Comparison of ENCODE assay signal across 26 cellular contexts in the genomic region with DNA sequence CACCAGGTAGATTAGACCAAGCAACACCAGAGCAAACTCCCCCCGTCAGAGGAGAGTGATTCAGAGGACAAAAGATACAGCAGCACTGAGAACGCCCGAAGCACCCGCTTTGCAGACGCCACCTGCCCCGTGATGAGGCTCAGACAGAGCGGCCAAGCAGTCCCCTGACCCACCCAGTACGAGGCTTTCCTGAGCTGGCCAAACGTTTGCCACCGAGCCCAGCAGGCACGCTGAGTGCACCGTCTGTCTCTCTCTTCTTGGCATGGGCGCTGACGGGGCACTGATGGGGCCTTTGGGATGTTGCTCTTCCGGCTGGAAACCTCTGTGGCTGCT. TPM values are rescaled to one million over a fixed set of nuclear protein-coding genes. Genes with fewer than 3 reads are reported as not detected.
DNase-seq lines count a peak whose midpoint lies in the region; ATAC-seq and TF ChIP-seq lines count a peak whose summit lies in the region.
"Had no signal": no experiment of that assay in that cellular context is flagged by ENCODE, and none has a peak within 500 bp of the region (broad histone marks: within the 10 kb centered on the region; RNA-seq: fewer than 3 reads in every experiment).

No MANE protein-coding gene starts in this region.

- peaks cover 2% of the 10 kb centered on the region for H3K79me1 ChIP-seq in neuronal stem cell (ENCODE audit: low read depth, low read length)

- H2AK5ac ChIP-seq in neuronal stem cell (ENCODE audit: low read depth, low read length) = peak overlapping the region; percentile 68

- H3K18ac ChIP-seq in neuronal stem cell (ENCODE audit: low read length) = no peak overlapping the region

- no peaks in the 10 kb centered on the region for H3K27me3 Mint-ChIP-seq in activated T-helper 17 cell treated with anti-CD3 and anti-CD28 coated beads, Interleukin-2, amount 50 U/mL, for 72 hours
- no peaks in the 10 kb centered on the region for H3K27me3 Mint-ChIP-seq in chondrocyte (ENCODE audit: low read depth)

- H3K27ac ChIP-seq in BLaER1 treated with 17β-estradiol and CSF1 and Interleukin-3, amounts not matched to agents 10 nM and 100 nM = no peak overlapping the region
- no peak overlapping the region for H3K27ac ChIP-seq in neuronal stem cell (replicated peaks; ENCODE audit: low read length)
- no peak overlapping the region for H3K27ac ChIP-seq in hepatocyte
- H3K27ac ChIP-seq: C4-2B, PC-9 had no signal

- H4K91ac ChIP-seq in neuronal stem cell (ENCODE audit: low read depth, low read length, poor library complexity) = no peak overlapping the region

- peaks cover 10% of the 10 kb centered on the region for H3K4me1 Mint-ChIP-seq in activated T-helper 17 cell treated with anti-CD3 and anti-CD28 coated beads, Interleukin-2, amount 50 U/mL, for 72 hours
- H3K4me1 Mint-ChIP-seq in chondrocyte (ENCODE audit: low read depth) = peaks cover 9% of the 10 kb centered on the region

- H3K14ac ChIP-seq in neuronal stem cell (ENCODE audit: low read length) = peak overlapping the region; percentile 82

- no peaks in the 10 kb centered on the region for H3K79me2 ChIP-seq in hepatocyte

- H2AFZ ChIP-seq in neuronal stem cell (ENCODE audit: low read length) (no peak overlapping the region), hepatocyte (no peak overlapping the region)
- H2AFZ ChIP-seq: PC-9 had no signal

- peak overlapping the region in 1 of 10 experiments; percentile 44; a peak in 1 of 20 replicates for H3K4me3 ChIP-seq in BLaER1 treated with 17β-estradiol and CSF1 and Interleukin-3, amounts not matched to agents 10 nM and 100 nM
- no peak overlapping the region for H3K4me3 ChIP-seq in neuronal stem cell (ENCODE audit: low read length in 2 of 2)
- no peak overlapping the region for H3K4me3 ChIP-seq in hepatocyte
- H3K4me3 ChIP-seq: A549, GM23338, K562, PC-9 had no signal

- H3K4me1 ChIP-seq in BLaER1 treated with 17β-estradiol and CSF1 and Interleukin-3, amounts not matched to agents 10 nM and 100 nM = peaks cover 18 to 59% (median 48%) of the 10 kb centered on the region in 10 experiments
- peaks cover 8 to 9% of the 10 kb centered on the region in 2 donors for H3K4me1 ChIP-seq in neuronal stem cell (ENCODE audit: control insufficient read depth in 2 of 2, insufficient read depth in 1 of 2, low read depth in 1 of 2, low read length in 2 of 2)
- H3K4me1 ChIP-seq in hepatocyte (ENCODE audit: insufficient read depth) = no peaks in the 10 kb centered on the region

- H3K9me3 Mint-ChIP-seq in activated T-helper 17 cell treated with anti-CD3 and anti-CD28 coated beads, Interleukin-2, amount 50 U/mL, for 72 hours = no peaks in the 10 kb centered on the region
- no peaks in the 10 kb centered on the region for H3K9me3 Mint-ChIP-seq in chondrocyte (ENCODE audit: low read depth)
- peaks cover 0 to 5% of the 10 kb centered on the region in 2 donors for H3K9me3 Mint-ChIP-seq in activated naive CD4-positive, alpha-beta T cell treated with anti-CD3 and anti-CD28 coated beads, Interleukin-2, amount 50 U/mL, for 72 hours
- H3K9me3 Mint-ChIP-seq: CD8-positive, alpha-beta T cell; GM23338 had no signal

- peak overlapping the region; percentile 73 to 93 (median 83); a peak in 21 of 22 replicates for H3K4me2 ChIP-seq in BLaER1 treated with 17β-estradiol and CSF1 and Interleukin-3, amounts not matched to agents 10 nM and 100 nM
- H3K4me2 ChIP-seq in neuronal stem cell (ENCODE audit: insufficient read depth, low read length, poor library complexity, severe bottlenecking) = no peak overlapping the region
- H3K4me2 ChIP-seq in hepatocyte = no peak overlapping the region
- H3K4me2 ChIP-seq: A549, GM23338, PC-9 had no signal

- H3K9ac ChIP-seq in BLaER1 treated with 17β-estradiol and CSF1 and Interleukin-3, amounts not matched to agents 10 nM and 100 nM = peak overlapping the region in 6 of 11 experiments; percentile 12 to 63 (median 61); a peak in 6 of 22 replicates
- no peak overlapping the region for H3K9ac ChIP-seq in neuronal stem cell (ENCODE audit: low read depth, low read length, poor library complexity)

- H2BK5ac ChIP-seq in neuronal stem cell (ENCODE audit: low read length) = peak overlapping the region; percentile 53

- no peak overlapping the region for H3K23ac ChIP-seq in neuronal stem cell (ENCODE audit: low read depth, low read length, poor library complexity)

- H4K8ac ChIP-seq in neuronal stem cell (ENCODE audit: low read depth, low read length) = no peak overlapping the region

- H3K36me3 ChIP-seq in BLaER1 treated with 17β-estradiol and CSF1 and Interleukin-3, amounts not matched to agents 10 nM and 100 nM = no peaks in the 10 kb centered on the region
- H3K36me3 ChIP-seq in neuronal stem cell (replicated peaks in 1 of 2; ENCODE audit: control insufficient read depth in 2 of 2, insufficient read depth in 2 of 2, low read length in 2 of 2) (no peaks in the 10 kb centered on the region), hepatocyte (replicated peaks; ENCODE audit: insufficient read depth, low read depth) (no peaks in the 10 kb centered on the region)

- H2BK120ac ChIP-seq in neuronal stem cell (ENCODE audit: low read depth, low read length) = no peak overlapping the region

- DNase-seq in chondrocyte (ENCODE audit: low spot score) (peak; percentile 91), neuronal stem cell (ENCODE audit: low spot score) (no peak), hepatocyte (ENCODE audit: low spot score) (no peak)
- DNase-seq in activated CD4-positive, alpha-beta T cell treated with anti-CD3 and anti-CD28 coated beads, Interleukin-2, amount 50 U/mL, for 1 hour = no peak
- no peak for DNase-seq in activated naive CD4-positive, alpha-beta T cell treated with anti-CD3 and anti-CD28 coated beads, Interleukin-2, amount 50 U/mL, for 72 hours (ENCODE audit: low spot score in 2 of 2)
- DNase-seq: AML-193; CD8-positive, alpha-beta T cell; DMS 273 treated with DMSO at 0.1 percent for 48 hours; DND-41; H9; Kasumi-1; NCI-H1092 treated with DMSO at 0.1 percent for 48 hours; NCI-H1436; NCI-H187 treated with DMSO at 0.1 percent for 48 hours; NCI-H524 treated with DMSO at 0.1 percent for 48 hours; NCI-H774; NK-92 treated with Interleukin-12 subunit alpha and Interleukin-12 subunit beta, amount 100 ng/mL, for 24 hours; PC-9; SHP77 had no signal

- H3K9me3 ChIP-seq in BLaER1 treated with 17β-estradiol and CSF1 and Interleukin-3, amounts not matched to agents 10 nM and 100 nM (replicated peaks in 1 of 11) = no peaks in the 10 kb centered on the region
- no peaks in the 10 kb centered on the region for H3K9me3 ChIP-seq in neuronal stem cell (replicated peaks in 1 of 2; ENCODE audit: control insufficient read depth in 2 of 2, insufficient read depth in 1 of 2, low read depth in 1 of 2, low read length in 2 of 2)
- no peaks in the 10 kb centered on the region for H3K9me3 ChIP-seq in hepatocyte (ENCODE audit: low read depth)
- H3K9me3 ChIP-seq: A549 had no signal

- H3K27me3 ChIP-seq in BLaER1 treated with 17β-estradiol and CSF1 and Interleukin-3, amounts not matched to agents 10 nM and 100 nM = peaks cover 0 to 14% (median 7%) of the 10 kb centered on the region in 11 experiments; a peak in 12 of 22 replicates
- no peaks in the 10 kb centered on the region for H3K27me3 ChIP-seq in neuronal stem cell (ENCODE audit: control insufficient read depth in 3 of 3, insufficient read depth in 3 of 3, low read depth in 1 of 3, low read length in 3 of 3)
- no peaks in the 10 kb centered on the region for H3K27me3 ChIP-seq in hepatocyte

- no peak overlapping the region for H3K4me3 Mint-ChIP-seq in activated T-helper 17 cell treated with anti-CD3 and anti-CD28 coated beads, Interleukin-2, amount 50 U/mL, for 72 hours
- H3K4me3 Mint-ChIP-seq in chondrocyte (ENCODE audit: unreplicated experiment) = no peak overlapping the region
- H3K4me3 Mint-ChIP-seq: CD8-positive, alpha-beta T cell; GM23338 had no signal

- peak overlapping the region; percentile 36 for H3K27ac Mint-ChIP-seq in activated T-helper 17 cell treated with anti-CD3 and anti-CD28 coated beads, Interleukin-2, amount 50 U/mL, for 72 hours
- no peak overlapping the region for H3K27ac Mint-ChIP-seq in chondrocyte (ENCODE audit: unreplicated experiment)
- H3K27ac Mint-ChIP-seq in activated naive CD4-positive, alpha-beta T cell treated with anti-CD3 and anti-CD28 coated beads, Interleukin-2, amount 50 U/mL, for 72 hours = no peak overlapping the region
- H3K27ac Mint-ChIP-seq: CD8-positive, alpha-beta T cell; GM23338; H9 had no signal

- ATAC-seq in activated T-helper 17 cell treated with anti-CD3 and anti-CD28 coated beads, Interleukin-2, amount 50 U/mL, for 72 hours (replicated peaks) = no peak
- no peak for ATAC-seq in activated naive CD4-positive, alpha-beta T cell treated with anti-CD3 and anti-CD28 coated beads, Interleukin-2, amount 50 U/mL, for 72 hours
- no peak for ATAC-seq in GM18858 (IDR thresholded peaks at IDR 0.05; ENCODE audit: unreplicated experiment)

- peaks cover 0 to 23% (median 0%) of the 10 kb centered on the region in 11 experiments; a peak in 4 of 22 replicates for H4K20me1 ChIP-seq in BLaER1 treated with 17β-estradiol and CSF1 and Interleukin-3, amounts not matched to agents 10 nM and 100 nM
- H4K20me1 ChIP-seq in hepatocyte (ENCODE audit: insufficient read depth, poor library complexity, severe bottlenecking) = no peaks in the 10 kb centered on the region

- no peaks in the 10 kb centered on the region for H3K9me2 ChIP-seq in hepatocyte (replicated peaks; ENCODE audit: insufficient read depth)

- no peak overlapping the region for H3K4ac ChIP-seq in neuronal stem cell (ENCODE audit: low read length)

- no peaks in the 10 kb centered on the region for H3K36me3 Mint-ChIP-seq in activated T-helper 17 cell treated with anti-CD3 and anti-CD28 coated beads, Interleukin-2, amount 50 U/mL, for 72 hours (ENCODE audit: low read depth)
- H3K36me3 Mint-ChIP-seq in chondrocyte (ENCODE audit: low read depth) = peaks cover 4% of the 10 kb centered on the region
- no peaks in the 10 kb centered on the region for H3K36me3 Mint-ChIP-seq in activated naive CD4-positive, alpha-beta T cell treated with anti-CD3 and anti-CD28 coated beads, Interleukin-2, amount 50 U/mL, for 72 hours
- H3K36me3 Mint-ChIP-seq: CD8-positive, alpha-beta T cell had no signal

- TF ChIP-seq CTCF in chondrocyte (IDR thresholded peaks at IDR 0.05) (no peak), hepatocyte (IDR thresholded peaks at IDR 0.05; ENCODE audit: poor library complexity) (no peak)

- no CpG with 5 or more reads among the region's 15 CpGs for WGBS in neuronal stem cell (ENCODE audit: extremely low coverage in 2 of 2, insufficient read length in 2 of 2, insufficient replicate concordance in 1 of 2), 2 donors
- 90% methylated on average over 15 of the region's 15 CpGs for WGBS in hepatocyte (ENCODE audit: low lambda C conversion rate, missing lambda C conversion rate)

- H2BK12ac ChIP-seq in neuronal stem cell (ENCODE audit: low read length) = no peak overlapping the region

- no peak overlapping the region for H2BK15ac ChIP-seq in neuronal stem cell (ENCODE audit: low read length)

RNA-seq across cellular contexts. Expression of a gene that starts 19.4 kb away (rescaled TPM):
- 100 to 1,000 TPM in 1 of 2 donors, 10 to 100 TPM in 1; 66.0 to 204 TPM for total RNA-seq in activated T-helper 17 cell treated with anti-CD3 and anti-CD28 coated beads, Interleukin-2, amount 50 U/mL, for 72 hours
- total RNA-seq in chondrocyte (60.4 to 70.0 TPM (median 67.8 TPM) in 3 replicates), hepatocyte (95.4 and 112 TPM in 2 replicates)
- polyA plus RNA-seq in neuronal stem cell (2013, experiment 1 of 2) = 67.8 TPM
- polyA plus RNA-seq in neuronal stem cell (2013, experiment 2 of 2) = 69.8 TPM
- 74.2 and 82.6 TPM in 2 replicates for polyA plus RNA-seq in hepatocyte
- 10 to 100 TPM; 33.9 to 89.9 TPM for total RNA-seq in activated naive CD4-positive, alpha-beta T cell treated with anti-CD3 and anti-CD28 coated beads, Interleukin-2, amount 50 U/mL, for 72 hours

RNA-seq across cellular contexts. Expression of a gene that starts 30.9 kb away (rescaled TPM):
- 1 to 10 TPM; 1.1 to 2.0 TPM for total RNA-seq in activated T-helper 17 cell treated with anti-CD3 and anti-CD28 coated beads, Interleukin-2, amount 50 U/mL, for 72 hours
- 16.7 to 20.0 TPM (median 20.0 TPM) in 3 replicates for total RNA-seq in chondrocyte
- 9.4 TPM for polyA plus RNA-seq in neuronal stem cell (2013, experiment 1 of 2)
- polyA plus RNA-seq in neuronal stem cell (2013, experiment 2 of 2) = 10.4 TPM
- total RNA-seq in hepatocyte = 20.0 and 22.2 TPM in 2 replicates
- 22.2 and 27.8 TPM in 2 replicates for polyA plus RNA-seq in hepatocyte
- total RNA-seq in activated naive CD4-positive, alpha-beta T cell treated with anti-CD3 and anti-CD28 coated beads, Interleukin-2, amount 50 U/mL, for 72 hours = 1 to 10 TPM; 1.7 to 2.8 TPM

RNA-seq across cellular contexts. Expression of a gene that starts 48.9 kb away (rescaled TPM):
- 10 to 100 TPM; 45.8 to 47.4 TPM for total RNA-seq in activated T-helper 17 cell treated with anti-CD3 and anti-CD28 coated beads, Interleukin-2, amount 50 U/mL, for 72 hours
- 23.0 to 27.4 TPM (median 23.3 TPM) in 3 replicates for total RNA-seq in chondrocyte
- 23.3 TPM for polyA plus RNA-seq in neuronal stem cell (2013, experiment 1 of 2)
- 21.8 TPM for polyA plus RNA-seq in neuronal stem cell (2013, experiment 2 of 2)
- total RNA-seq in hepatocyte = 17.0 and 18.7 TPM in 2 replicates
- polyA plus RNA-seq in hepatocyte = 24.0 and 27.4 TPM in 2 replicates
- 10 to 100 TPM; 45.9 to 51.2 TPM for total RNA-seq in activated naive CD4-positive, alpha-beta T cell treated with anti-CD3 and anti-CD28 coated beads, Interleukin-2, amount 50 U/mL, for 72 hours

Comparison
In these comparisons a context has a peak if more than half of its experiments do, and no peak if none do; other contexts are left out.
1. H3K4me2 ChIP-seq: peak in BLaER1 treated with 17β-estradiol and CSF1 and Interleukin-3, amounts not matched to agents 10 nM and 100 nM (11 of 11); none in neuronal stem cell (single experiment) and hepatocyte (single experiment).